Comparison of ENCODE assay signal across 25 cellular contexts in genomic region chr5:31404325-31404724, GRCh38.
DNase-seq lines count a peak whose midpoint lies in the region; ATAC-seq, FAIRE-seq and TF ChIP-seq lines count a peak whose summit lies in the region.
"Had no signal": no experiment of that assay in that cellular context is flagged by ENCODE, and none has a peak within 500 bp of the region (broad histone marks: within the 10 kb centered on the region; RNA-seq: fewer than 3 reads in every experiment).

No MANE protein-coding gene starts in this region.

- no peaks in the 10 kb centered on the region for H3K27me3 Mint-ChIP-seq in endodermal cell (ENCODE audit: insufficient read depth)
- H3K27me3 Mint-ChIP-seq: CD4-positive, CD25-positive, alpha-beta regulatory T cell had no signal

- POLR2A ChIA-PET in HepG2 (lab: Yijun Ruan, JAX): no interaction called here

- no peak for FAIRE-seq in HepG2 (lab: Jason Lieb, UNC)
- FAIRE-seq: GM18507, H54 had no signal

- no TSS peak for BruUV-seq in HepG2 (replicated peaks; lab: Mats Ljungman, UMichigan)

- peaks cover 0 to 52% (median 2%) of the 10 kb centered on the region in 4 donors for H3K36me3 ChIP-seq in right lobe of liver
- H3K36me3 ChIP-seq in HepG2 (replicated peaks in 1 of 2; ENCODE audit: control insufficient read depth in 1 of 2, insufficient read depth in 2 of 2, low read length in 2 of 2): peaks cover 8 to 27% of the 10 kb centered on the region in 2 experiments; a peak in 4 of 5 replicates
- peaks cover 75% of the 10 kb centered on the region for H3K36me3 ChIP-seq in endodermal cell (ENCODE audit: control insufficient read depth, insufficient read depth, low read length)

- H3K9me3 ChIP-seq in right lobe of liver (no peaks in the 10 kb centered on the region), HepG2 (ENCODE audit: low read length) (no peaks in the 10 kb centered on the region), endodermal cell (ENCODE audit: control insufficient read depth, low read length) (no peaks in the 10 kb centered on the region)
- H3K9me3 ChIP-seq: BLaER1, MG63 had no signal

- CTCF ChIA-PET in HepG2 (lab: Yijun Ruan, JAX; ENCODE audit: low intra/inter-chr PET ratio, low total read pairs): no interaction called here

- DNase-seq in right lobe of liver (no peak), HepG2 (ENCODE audit: low spot score) (no peak), endodermal cell (no peak), left lobe of liver (ENCODE audit: low spot score) (no peak), AML-193 (lab: John Stamatoyannopoulos, UW) (no peak), NCI-H2029 (lab: John Stamatoyannopoulos, UW) (no peak), NCI-H446 (lab: John Stamatoyannopoulos, UW) (no peak), SHP77 (lab: John Stamatoyannopoulos, UW) (no peak)
- DNase-seq: 8988T; CD4-positive, CD25-positive, alpha-beta regulatory T cell; DMS153; IMR-90; KG1; MG63; NCI-H1105 treated with DMSO at 0.1 percent for 48 hours; NCI-H146; NCI-H2029 treated with DMSO at 0.1 percent for 48 hours; NCI-H2171 treated with DMSO at 0.1 percent for 48 hours; NCI-H446 treated with DMSO at 0.1 percent for 48 hours; NCI-H526 treated with DMSO at 0.1 percent for 48 hours; Right ventricle myocardium superior; RPMI8226 had no signal

- no peak for TF ChIP-seq RAD21 in HepG2 (CRISPR knock-in tag; IDR thresholded peaks at IDR 0.05)

- in situ Hi-C loops in HepG2 (cut with HindIII; ENCODE audit: extremely low pct_ligation_motif_present, low pct_unique_long_range_greater_than_20kb): no loop called here

- no peak overlapping the region for H3K4me2 ChIP-seq in HepG2 (ENCODE audit: low read depth, low read length)
- H3K4me2 ChIP-seq: BLaER1 had no signal

- no peak overlapping the region for H3K27ac ChIP-seq in right lobe of liver
- H3K27ac ChIP-seq in HepG2 (ENCODE audit: extremely low read length, insufficient read depth, low read length): no peak overlapping the region
- H3K27ac ChIP-seq in endodermal cell (ENCODE audit: low read depth, low read length): no peak overlapping the region
- H3K27ac ChIP-seq: BLaER1 had no signal

- no peaks in the 10 kb centered on the region for H3K79me2 ChIP-seq in HepG2 (ENCODE audit: insufficient read depth, low read length)

- no peaks in the 10 kb centered on the region for H3K27me3 ChIP-seq in right lobe of liver
- no peaks in the 10 kb centered on the region for H3K27me3 ChIP-seq in HepG2 (ENCODE audit: control insufficient read depth in 1 of 2, insufficient read depth in 2 of 2, low read length in 2 of 2)
- no peaks in the 10 kb centered on the region for H3K27me3 ChIP-seq in endodermal cell (ENCODE audit: control insufficient read depth, insufficient read depth, low read length, poor library complexity, severe bottlenecking)
- H3K27me3 ChIP-seq: BLaER1, MG63 had no signal

- TF ChIP-seq POLR2A in right lobe of liver (IDR thresholded peaks at IDR 0.05) (no peak), HepG2 (IDR thresholded peaks at IDR 0.05; ENCODE audit: insufficient read depth in 1 of 2, low read depth in 2 of 2, low read length in 2 of 2) (no peak)

- H2AFZ ChIP-seq in HepG2 (ENCODE audit: low read length): no peak overlapping the region

- TF ChIP-seq EP300 in HepG2 (IDR thresholded peaks at IDR 0.05; ENCODE audit: low read depth in 2 of 2, low read length in 2 of 2) (no peak), HepG2 (CRISPR knock-in tag; IDR thresholded peaks at IDR 0.05; ENCODE audit: borderline replicate concordance) (no peak)

- ATAC-seq in right lobe of liver (peak; percentile 23 to 53 (median 42)), HepG2 (no peak), left lobe of liver (peak; percentile 17)

- peaks cover 64% of the 10 kb centered on the region for H3K36me3 Mint-ChIP-seq in endodermal cell (ENCODE audit: low read depth)

- H3K4me1 Mint-ChIP-seq in endodermal cell: peaks cover 4% of the 10 kb centered on the region
- H3K4me1 Mint-ChIP-seq: CD4-positive, CD25-positive, alpha-beta regulatory T cell had no signal

- H3K4me1 ChIP-seq in right lobe of liver (no peaks in the 10 kb centered on the region), HepG2 (ENCODE audit: insufficient read depth, low read length) (no peaks in the 10 kb centered on the region), endodermal cell (ENCODE audit: control insufficient read depth, insufficient read depth, low read length) (no peaks in the 10 kb centered on the region)
- H3K4me1 ChIP-seq: BLaER1 had no signal

- no peak for TF ChIP-seq CTCF in right lobe of liver (IDR thresholded peaks at IDR 0.05)
- TF ChIP-seq CTCF in HepG2 (CRISPR knock-in tag; IDR thresholded peaks at IDR 0.05): no peak
- no peak for TF ChIP-seq CTCF in endodermal cell (conservative IDR thresholded peaks at IDR 0.05)

- intact Hi-C loops in right lobe of liver (cut with DNase I): no loop called here
- intact Hi-C loops in HepG2 (cut with micrococcal nuclease; ENCODE audit: unreplicated experiment): no loop called here

- H3K4me3 Mint-ChIP-seq in endodermal cell: no peak overlapping the region
- H3K4me3 Mint-ChIP-seq: CD4-positive, CD25-positive, alpha-beta regulatory T cell had no signal

- WGBS in right lobe of liver (ENCODE audit: insufficient coverage, low coverage, low lambda C conversion rate, missing lambda C conversion rate): 83% methylated on average over 3 of the region's 3 CpGs
- 100% methylated on average over 2 of the region's 3 CpGs for WGBS in HepG2 (ENCODE audit: low lambda C conversion rate)
- WGBS in endodermal cell (ENCODE audit: insufficient coverage in 1 of 2, insufficient read length in 1 of 2), 2 experiments: 92 to 93% methylated on average over 3 of the region's 3 CpGs

- no peaks in the 10 kb centered on the region for H4K20me1 ChIP-seq in HepG2 (ENCODE audit: insufficient read depth, low read length)
- H4K20me1 ChIP-seq: BLaER1 had no signal

- peak overlapping the region; percentile 56 for H3K27ac Mint-ChIP-seq in endodermal cell

- no peaks in the 10 kb centered on the region for H3K9me3 Mint-ChIP-seq in endodermal cell

- H3K9ac ChIP-seq in HepG2 (ENCODE audit: insufficient read depth, low read depth, low read length) (no peak overlapping the region), endodermal cell (ENCODE audit: extremely low read depth, low read length, poor library complexity, severe bottlenecking) (no peak overlapping the region)
- H3K9ac ChIP-seq: BLaER1 had no signal

- H3K4me3 ChIP-seq in right lobe of liver (no peak overlapping the region), HepG2 (replicated peaks in 1 of 3; ENCODE audit: insufficient read depth in 1 of 3, low read depth in 2 of 3, low read length in 3 of 3) (no peak overlapping the region), endodermal cell (ENCODE audit: low read length) (no peak overlapping the region)
- H3K4me3 ChIP-seq: BLaER1, MG63 had no signal

TF ChIP-seq in HepG2, 621 proteins besides CTCF, POLR2A, EP300 and RAD21:
- TF ChIP-seq STAT6 (CRISPR knock-in tag; IDR thresholded peaks at IDR 0.05; ENCODE audit: borderline replicate concordance) (no peak), XRCC5 (optimal IDR thresholded peaks at IDR 0.05; ENCODE audit: low read length) (no peak), CREB1 (IDR thresholded peaks at IDR 0.05) (no peak), CREB1 (CRISPR knock-in tag; IDR thresholded peaks at IDR 0.05) (no peak), KAT7 (CRISPR knock-in tag; IDR thresholded peaks at IDR 0.05; ENCODE audit: borderline replicate concordance) (no peak), ZNF547 (CRISPR knock-in tag; IDR thresholded peaks at IDR 0.05) (no peak), TEF (CRISPR knock-in tag; IDR thresholded peaks at IDR 0.05) (no peak), ZNF30 (CRISPR knock-in tag; IDR thresholded peaks at IDR 0.05) (no peak), ZNF615 (CRISPR knock-in tag; IDR thresholded peaks at IDR 0.05; ENCODE audit: borderline replicate concordance) (no peak), PLRG1 (conservative IDR thresholded peaks at IDR 0.05) (no peak)
- TF ChIP-seq, protein P1, sequence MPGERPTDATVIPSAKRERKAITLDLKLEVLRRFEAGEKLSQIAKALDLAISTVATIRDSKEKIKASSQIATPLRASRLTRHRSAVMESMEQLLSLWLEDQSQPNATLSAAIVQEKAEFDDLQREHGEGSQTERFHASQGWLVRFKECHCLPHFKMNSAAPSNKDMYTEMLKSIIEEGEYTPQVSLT (CRISPR knock-in tag; IDR thresholded peaks at IDR 0.05; ENCODE audit: borderline replicate concordance, low read depth): no peak
